Comparison of ENCODE assay signal across 20 cellular contexts in genomic region chr12:83140135-83140534, GRCh38.
"Had no signal": no experiment of that assay in that cellular context is flagged by ENCODE, and none has a peak within 500 bp of the region (broad histone marks: within the 10 kb centered on the region; RNA-seq: fewer than 3 reads in every experiment).

No MANE protein-coding gene starts in this region.

- DNase-seq: dermis blood vessel endothelial cell; head of caudate nucleus; natural killer cell; retina; stimulated activated CD4-positive, alpha-beta T cell treated with anti-CD3 and anti-CD28 coated beads, Interleukin-12 subunit alpha, Interleukin-12 subunit beta, amount 100 ng/mL, for 4 hours; stimulated activated CD4-positive, alpha-beta T cell treated with anti-CD3 and anti-CD28 coated beads, Interleukin-1b, Interleukin-23, amount 100 ng/mL, for 48 hours; stimulated activated CD4-positive, alpha-beta T cell treated with anti-CD3 and anti-CD28 coated beads, Interleukin-4, amount 100 ng/mL, for 1 hour; stimulated activated CD8-positive, alpha-beta memory T cell treated with anti-CD3 and anti-CD28 coated beads, Interleukin-4, amount 100 ng/mL, for 48 hours; stimulated activated naive CD4-positive, alpha-beta T cell treated with Interleukin-2 at 50 U/mL for 16 hours; stomach; thyroid gland; uterus had no signal

- H3K9me3 ChIP-seq: pancreas, thyroid gland, uterus had no signal

- H3K4me1 Mint-ChIP-seq: central memory CD8-positive, alpha-beta T cell; natural killer cell had no signal

- H3K27me3 ChIP-seq: neutrophil, pancreas, stomach, thyroid gland, upper lobe of left lung, uterus had no signal

- H3K27ac ChIP-seq: coronary artery, neutrophil, pancreas, stomach, thyroid gland, upper lobe of left lung, uterus had no signal

- H3K4me2 ChIP-seq: smooth muscle cell had no signal

- H3K36me3 Mint-ChIP-seq: natural killer cell had no signal

- H3K36me3 ChIP-seq: neutrophil, pancreas, stomach, thyroid gland, upper lobe of left lung, uterus had no signal

- H3K27ac Mint-ChIP-seq: natural killer cell had no signal

- H3K27me3 Mint-ChIP-seq: central memory CD8-positive, alpha-beta T cell had no signal

- H3K4me1 ChIP-seq: thyroid gland, upper lobe of left lung, uterus had no signal

- H3K4me3 Mint-ChIP-seq: central memory CD8-positive, alpha-beta T cell; natural killer cell had no signal

- ATAC-seq: left lobe of liver, natural killer cell, pancreas, sciatic nerve had no signal

- H3K4me3 ChIP-seq: coronary artery, pancreas, smooth muscle cell, stomach, thyroid gland, upper lobe of left lung, uterus had no signal
